8 cellular contexts compared by ENCODE assay signal in the genomic region with DNA sequence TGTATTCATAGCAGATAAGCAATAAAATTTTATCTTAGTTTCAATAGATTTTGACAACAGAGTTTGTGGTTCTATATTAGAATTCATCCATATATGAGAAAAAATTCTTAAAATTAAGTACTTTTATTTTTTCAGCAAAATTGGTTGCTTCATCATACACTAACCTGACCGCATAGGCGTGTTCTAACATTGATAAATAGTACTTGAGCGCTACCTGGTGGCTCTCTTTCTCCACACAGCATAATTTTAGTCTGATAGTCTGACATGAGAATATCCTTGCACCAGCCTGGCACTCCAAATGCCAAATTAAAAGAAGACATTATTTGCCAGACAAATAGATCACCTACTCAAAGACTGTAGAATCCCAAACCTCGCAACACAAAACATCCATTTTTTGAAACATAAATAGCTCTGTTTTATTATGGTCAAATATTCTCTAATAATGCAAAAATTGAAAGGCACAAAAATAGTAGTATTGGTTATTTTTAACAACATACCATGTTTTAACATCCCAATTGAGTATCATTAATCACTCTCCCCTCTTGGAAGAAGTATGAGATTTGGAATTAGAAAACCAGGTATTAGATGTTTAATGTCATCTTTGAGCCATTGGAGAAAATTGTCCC. TPM values are rescaled to one million over a fixed set of nuclear protein-coding genes. Genes with fewer than 3 reads are reported as not detected.
DNase-seq lines count a peak whose midpoint lies in the region; ATAC-seq, FAIRE-seq and TF ChIP-seq lines count a peak whose summit lies in the region.

No MANE protein-coding gene starts in this region.

- peak; percentile 83 for ATAC-seq in GM18909 (IDR thresholded peaks at IDR 0.05; ENCODE audit: poor library complexity, unreplicated experiment)
- peak; percentile 85 for ATAC-seq in HG03520 (IDR thresholded peaks at IDR 0.05; ENCODE audit: unreplicated experiment)

- no peak overlapping the region for H3K27ac ChIP-seq in C4-2B

- DNase-seq in NCI-H82 (lab: John Stamatoyannopoulos, UW) (peak; percentile 74), mucosa of gallbladder (ENCODE audit: low spot score) (peak; percentile 72), stromal cell of bone marrow (ENCODE audit: low read depth) (peak; percentile 48)
- peak; percentile 62 for DNase-seq in activated CD8-positive, alpha-beta memory T cell treated with anti-CD3 and anti-CD28 coated beads for 24 hours

- FAIRE-seq in endometrium (lab: Jason Lieb, UNC), result peak; percentile 93

- peak; percentile 78 for TF ChIP-seq CTCF in C4-2B (conservative IDR thresholded peaks at IDR 0.05)

RNA-seq across cellular contexts. Expression of gene FILIP1, which starts 33.0 kb away (rescaled TPM):
- 22.9 TPM for total RNA-seq in mucosa of gallbladder
